Comparison of ENCODE assay signal across 1 cellular context in genomic region chr11:112073941-112074811, GRCh38.
TF ChIP-seq lines count a peak whose summit lies in the region.

A gene with protein sequence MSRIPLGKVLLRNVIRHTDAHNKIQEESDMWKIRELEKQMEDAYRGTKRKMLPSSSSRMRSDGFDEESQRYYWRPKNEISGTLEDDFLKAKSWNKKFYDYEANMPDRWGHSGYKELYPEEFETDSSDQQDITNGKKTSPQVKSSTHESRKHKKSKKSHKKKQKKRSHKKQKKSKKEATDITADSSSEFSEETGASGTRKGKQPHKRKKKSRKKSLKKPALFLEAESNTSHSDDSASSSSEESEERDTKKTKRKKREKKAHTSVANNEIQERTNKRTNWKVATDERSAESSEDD (plus strand): TSS chr11:112074299. CDS start chr11:112075575, 1,276 bp downstream.
A gene with protein sequence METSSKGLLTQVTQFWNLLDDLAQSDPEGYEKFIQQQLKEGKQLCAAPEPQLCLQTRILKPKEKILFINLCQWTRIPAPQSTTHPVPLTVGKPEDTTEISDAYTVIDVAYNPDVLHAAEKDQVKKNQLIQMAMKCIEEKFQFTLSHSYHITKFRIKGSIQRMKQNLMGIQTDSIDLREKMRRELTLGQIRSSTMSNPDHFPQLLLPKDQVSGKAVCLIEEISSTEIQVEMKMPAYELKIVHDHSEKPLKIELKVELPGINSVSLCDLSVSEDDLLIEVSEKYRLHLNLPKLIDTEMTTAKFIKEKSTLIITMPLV (minus strand): TSS chr11:112074017. CDS start chr11:112073174, 843 bp downstream.

TF ChIP-seq in HCT116, 20 proteins besides CTCF, POLR2A, EP300 and RAD21 (continued from another document):
- TF ChIP-seq REST (IDR thresholded peaks at IDR 0.05; ENCODE audit: low read depth): no peak
- TF ChIP-seq YY1 (IDR thresholded peaks at IDR 0.05; ENCODE audit: extremely low read depth, insufficient replicate concordance, low read depth, low read length): peak; percentile 9
- no peak for TF ChIP-seq JUND (IDR thresholded peaks at IDR 0.05)
- TF ChIP-seq EGR1 (IDR thresholded peaks at IDR 0.05; ENCODE audit: low read depth): peak; percentile 60
- peak; percentile 48 for TF ChIP-seq SP1 (IDR thresholded peaks at IDR 0.05; ENCODE audit: low read depth)
- TF ChIP-seq EZH2 (IDR thresholded peaks at IDR 0.05): no peak
- TF ChIP-seq TCF7L2 (IDR thresholded peaks at IDR 0.05; ENCODE audit: borderline replicate concordance, extremely low read depth, insufficient read depth, insufficient read length): no peak
- TF ChIP-seq ZNF274 (IDR thresholded peaks at IDR 0.05; ENCODE audit: low read depth, low read length): no peak
- 0 out of 2 replicates have a peak, but pooled peaks have one; percentile 8 for TF ChIP-seq CEBPB (IDR thresholded peaks at IDR 0.05; ENCODE audit: low read depth)
- peak; percentile 77 for TF ChIP-seq SRF (IDR thresholded peaks at IDR 0.05; ENCODE audit: low read depth)
- no peak for TF ChIP-seq FOSL1 (IDR thresholded peaks at IDR 0.05; ENCODE audit: low read depth)
- peak; percentile 73; the same call in 1 of the 2 replicates for TF ChIP-seq CBX3 (IDR thresholded peaks at IDR 0.05; ENCODE audit: low read depth)
- no peak for TF ChIP-seq EZH2phosphoT487 (IDR thresholded peaks at IDR 0.05; ENCODE audit: borderline replicate concordance)
- peak; percentile 41; the same call in 1 of the 2 replicates for TF ChIP-seq ELF1 (IDR thresholded peaks at IDR 0.05; ENCODE audit: borderline replicate concordance, low read depth)
